ENCODE assay signal across 17 cellular contexts in the genomic region with DNA sequence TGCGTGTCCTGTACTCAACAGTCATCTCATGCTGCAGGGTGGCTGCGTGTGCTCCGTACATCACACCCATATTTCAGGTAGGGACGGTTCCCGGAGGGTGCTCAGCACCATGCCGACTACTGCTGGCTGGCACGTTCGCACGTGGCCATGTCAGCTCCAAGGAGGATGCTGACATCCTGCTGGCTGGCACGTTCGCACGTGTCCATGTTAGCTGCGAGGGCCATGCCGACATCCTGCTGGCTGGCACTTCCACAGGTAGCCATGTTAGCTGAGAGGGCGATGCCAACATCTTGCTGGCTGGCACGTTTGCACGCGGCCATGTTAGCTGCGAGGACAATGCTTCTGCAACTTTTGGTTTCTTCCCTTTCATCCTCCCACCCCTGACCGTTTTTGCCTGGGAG.
DNase-seq lines count a peak whose midpoint lies in the region; ATAC-seq and TF ChIP-seq lines count a peak whose summit lies in the region.
"Had no signal": no experiment of that assay in that cellular context is flagged by ENCODE, and none has a peak within 500 bp of the region (broad histone marks: within the 10 kb centered on the region; RNA-seq: fewer than 3 reads in every experiment).

No MANE protein-coding gene starts in this region.

- no peak for ATAC-seq in activated CD8-positive, alpha-beta memory T cell treated with anti-CD3 and anti-CD28 coated beads, Interleukin-2, amount 10 ng/mL, durations not matched to agents 7 days and 5 days
- ATAC-seq: A549 had no signal

- H3K27me3 Mint-ChIP-seq in activated CD8-positive, alpha-beta memory T cell treated with anti-CD3 and anti-CD28 coated beads, Interleukin-2, amount 10 ng/mL, durations not matched to agents 7 days and 5 days, result no peaks in the 10 kb centered on the region
- peaks cover 13% of the 10 kb centered on the region for H3K27me3 Mint-ChIP-seq in type B pancreatic cell

- H3K36me3 Mint-ChIP-seq in activated CD8-positive, alpha-beta memory T cell treated with anti-CD3 and anti-CD28 coated beads, Interleukin-2, amount 10 ng/mL, durations not matched to agents 7 days and 5 days, result no peaks in the 10 kb centered on the region
- H3K36me3 Mint-ChIP-seq in type B pancreatic cell, result no peaks in the 10 kb centered on the region

- no peaks in the 10 kb centered on the region for H3K4me1 Mint-ChIP-seq in activated CD8-positive, alpha-beta memory T cell treated with anti-CD3 and anti-CD28 coated beads, Interleukin-2, amount 10 ng/mL, durations not matched to agents 7 days and 5 days
- H3K4me1 Mint-ChIP-seq in type B pancreatic cell (ENCODE audit: unreplicated experiment), result no peaks in the 10 kb centered on the region

- TF ChIP-seq CTCF in type B pancreatic cell (conservative IDR thresholded peaks at IDR 0.05), result no peak

- H3K27ac Mint-ChIP-seq in activated CD8-positive, alpha-beta memory T cell treated with anti-CD3 and anti-CD28 coated beads, Interleukin-2, amount 10 ng/mL, durations not matched to agents 7 days and 5 days, result no peak overlapping the region
- H3K27ac Mint-ChIP-seq in type B pancreatic cell, result no peak overlapping the region

- H3K4me3 Mint-ChIP-seq in activated CD8-positive, alpha-beta memory T cell treated with anti-CD3 and anti-CD28 coated beads, Interleukin-2, amount 10 ng/mL, durations not matched to agents 7 days and 5 days, result no peak overlapping the region
- H3K4me3 Mint-ChIP-seq in type B pancreatic cell, result no peak overlapping the region

- CTCF ChIA-PET in activated CD8-positive, alpha-beta memory T cell treated with anti-CD3 and anti-CD28 coated beads, Interleukin-2, amount 10 ng/mL, durations not matched to agents 7 days and 5 days (lab: Charles Lee), result interaction anchor here (1.5 kb wide), 1 partner anchor 50 kb away, joined by 4 read pairs; no protein-coding TSS in a partner anchor

- no peaks in the 10 kb centered on the region for H3K9me3 Mint-ChIP-seq in activated CD8-positive, alpha-beta memory T cell treated with anti-CD3 and anti-CD28 coated beads, Interleukin-2, amount 10 ng/mL, durations not matched to agents 7 days and 5 days (ENCODE audit: low read depth)
- H3K9me3 Mint-ChIP-seq in type B pancreatic cell, result no peaks in the 10 kb centered on the region

- DNase-seq in activated effector memory CD4-positive, alpha-beta T cell treated with anti-CD3 and anti-CD28 coated beads, Interleukin-2, amount 50 U/mL, for 16 hours, result peak; percentile 37
- DNase-seq in activated effector memory CD4-positive, alpha-beta T cell treated with Interleukin-2 at 50 U/mL for 16 hours, result no peak
- DNase-seq in activated CD8-positive, alpha-beta memory T cell treated with anti-CD3 and anti-CD28 coated beads, Interleukin-2, amount 10 ng/mL, durations not matched to agents 7 days and 5 days, result peak; percentile 22
- DNase-seq in mesenteric fat pad (ENCODE audit: low spot score), result peak; percentile 85
- DNase-seq in type B pancreatic cell (ENCODE audit: extremely low spot score, unreplicated experiment), result peak; percentile 31
- no peak for DNase-seq in HuH-7.5 (ENCODE audit: low spot score)
- no peak for DNase-seq in middle frontal gyrus (ENCODE audit: extremely low spot score, low spot score)
- DNase-seq in NCI-H1092 (lab: John Stamatoyannopoulos, UW), result no peak
- DNase-seq: Calu3; DMS79; NCI-H1048; NCI-H2107; NCI-H345; NCI-H69; NK-92 treated with Interleukin-12 subunit alpha and Interleukin-12 subunit beta, amount 100 ng/mL, for 24 hours; OCI-M1 had no signal

Comparison
In these comparisons a context has a peak if more than half of its experiments do, and no peak if none do; other contexts are left out.
1. DNase-seq: peak in activated effector memory CD4-positive, alpha-beta T cell treated with anti-CD3 and anti-CD28 coated beads, Interleukin-2, amount 50 U/mL, for 16 hours (single experiment), activated CD8-positive, alpha-beta memory T cell treated with anti-CD3 and anti-CD28 coated beads, Interleukin-2, amount 10 ng/mL, durations not matched to agents 7 days and 5 days (single experiment), mesenteric fat pad (single experiment) and type B pancreatic cell (single experiment); none in activated effector memory CD4-positive, alpha-beta T cell treated with Interleukin-2 at 50 U/mL for 16 hours (single experiment), HuH-7.5 (single experiment), middle frontal gyrus (single experiment) and NCI-H1092 (single experiment).